8 cellular contexts compared by ENCODE assay signal in the genomic region with DNA sequence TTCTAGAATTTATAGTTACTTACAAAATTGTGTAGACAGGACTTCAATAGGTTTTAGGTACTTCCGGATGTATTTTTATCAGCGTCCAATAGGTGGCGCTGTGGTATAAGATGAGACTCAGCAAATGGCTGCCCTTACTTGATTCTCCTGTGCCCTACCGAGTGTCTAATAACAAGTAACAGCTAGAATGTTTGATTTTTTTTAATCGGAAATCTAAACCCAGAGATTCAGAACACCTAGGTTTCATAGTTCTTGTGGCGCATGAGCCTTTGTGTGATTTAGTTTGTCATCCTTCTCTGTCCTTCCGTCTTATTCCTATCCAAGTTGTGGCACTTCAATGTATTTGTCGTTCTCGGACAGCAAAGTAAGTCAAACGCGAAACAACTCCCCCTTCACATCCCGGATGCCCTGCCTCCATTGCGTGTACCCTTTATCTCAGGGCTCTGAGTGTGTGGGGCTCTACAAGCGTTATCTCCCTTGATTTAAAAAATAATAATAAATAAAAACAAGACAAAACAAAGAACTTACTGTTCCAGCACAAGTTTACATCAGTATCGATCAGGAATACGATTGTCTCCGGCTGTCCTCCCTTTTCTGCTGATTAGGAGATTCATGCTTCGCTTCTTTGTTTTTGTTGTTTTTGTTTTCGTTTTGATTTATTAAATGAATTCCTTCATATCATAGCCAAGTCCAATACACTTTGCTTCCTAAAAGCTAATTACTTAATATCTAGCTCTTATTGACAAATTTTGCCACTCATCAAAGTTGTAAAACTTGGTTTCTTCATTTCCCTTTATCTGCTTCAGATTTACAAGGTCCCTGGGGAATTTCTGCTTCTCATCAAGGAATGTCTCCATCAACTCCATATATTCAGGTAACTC. TPM values are rescaled to one million over a fixed set of nuclear protein-coding genes. Genes with fewer than 3 reads are reported as not detected.
DNase-seq lines count a peak whose midpoint lies in the region; ATAC-seq lines count a peak whose summit lies in the region.

No MANE protein-coding gene starts in this region.

- peak; percentile 74 for DNase-seq in AG08396 (ENCODE audit: low spot score)
- peak; percentile 81 for DNase-seq in NCI-H345 treated with DMSO at 0.1 percent for 48 hours (lab: John Stamatoyannopoulos, UW; ENCODE audit: unreplicated experiment)
- DNase-seq in activated CD4-positive, CD25-positive, alpha-beta regulatory T cell treated with anti-CD3 and anti-CD28 coated beads, Interleukin-2, amount 50 U/mL, for 16 hours (ENCODE audit: low read depth, low spot score), result peak; percentile 68
- DNase-seq in cerebellum (ENCODE audit: low spot score), result peak; percentile 72
- DNase-seq in kidney glomerular epithelial cell (lab: John Stamatoyannopoulos, UW), result peak; percentile 92
- DNase-seq in stimulated activated CD4-positive, alpha-beta T cell treated with anti-CD3 and anti-CD28 coated beads, Interleukin-1b, Interleukin-23, amount 100 ng/mL, for 24 hours (ENCODE audit: low read depth in 4 of 4, low spot score in 1 of 4), result peak; percentile 53 to 73 (median 68)

- ATAC-seq in GM18907 (IDR thresholded peaks at IDR 0.05; ENCODE audit: unreplicated experiment) (peak; percentile 96), HG03196 (IDR thresholded peaks at IDR 0.05; ENCODE audit: unreplicated experiment) (peak; percentile 87)

RNA-seq across cellular contexts. Expression of a gene that starts 50.7 kb away (rescaled TPM):
- 43.8 TPM for total RNA-seq in cerebellum

Comparison
In these comparisons a context has a peak if more than half of its experiments do, and no peak if none do; other contexts are left out.
1. Peak in every context shown above with its lines: DNase-seq and ATAC-seq.